ENCODE assay signal across 19 cellular contexts in the genomic region with DNA sequence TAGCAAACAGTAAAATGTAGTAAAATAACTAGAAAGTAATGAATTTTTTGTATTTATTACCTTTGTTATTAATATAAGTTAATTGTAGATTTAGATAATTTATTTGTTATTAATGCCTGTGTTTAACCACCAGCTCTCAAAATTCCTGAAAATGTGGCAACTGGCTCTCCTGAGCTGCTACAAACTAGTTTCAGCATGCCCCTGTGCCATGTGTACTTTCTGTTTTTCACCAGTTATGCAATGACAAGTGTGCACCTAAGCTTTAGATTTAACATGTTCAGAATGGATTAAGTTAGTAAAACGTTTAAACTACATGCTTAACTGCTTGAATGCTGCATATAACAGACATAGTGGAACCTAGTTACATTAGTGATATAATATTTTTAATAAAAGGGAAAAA.
"Had no signal": no experiment of that assay in that cellular context is flagged by ENCODE, and none has a peak within 500 bp of the region (broad histone marks: within the 10 kb centered on the region; RNA-seq: fewer than 3 reads in every experiment).

No MANE protein-coding gene starts in this region.

- DNase-seq: activated B cell treated with CpG ODN at 0.5 μM for 24 hours; activated CD4-positive, alpha-beta T cell treated with anti-CD3 and anti-CD28 coated beads for 36 hours; activated CD4-positive, alpha-beta T cell treated with anti-CD3 and anti-CD28 coated beads, Interleukin-2, amount 50 U/mL, for 4 hours; activated CD8-positive, alpha-beta memory T cell treated with anti-CD3 and anti-CD28 coated beads, Interleukin-2, amount 50 U/mL, for 48 hours; activated naive CD4-positive, alpha-beta T cell; activated T-cell treated with anti-CD3 and anti-CD28 coated beads, Interleukin-2, amount 50 U/mL, for 4 hours; cerebellar nuclear complex; endodermal cell; foreskin melanocyte; immature natural killer cell; kidney glomerular epithelial cell; left ventricle myocardium inferior; natural killer cell; spleen; stimulated activated CD4-positive, alpha-beta T cell treated with anti-CD3 and anti-CD28 coated beads, Interleukin-4, amount 100 ng/mL, for 1 hour; stimulated activated naive CD4-positive, alpha-beta T cell had no signal

- ATAC-seq: activated CD4-positive, alpha-beta T cell treated with anti-CD3 and anti-CD28 coated beads for 36 hours; activated T-cell treated with anti-CD3 and anti-CD28 coated beads, Interleukin-2, amount 50 U/mL, for 4 hours; natural killer cell had no signal

- H3K36me3 ChIP-seq: left ventricle myocardium inferior, right atrium auricular region, spleen, thoracic aorta had no signal

- H3K9me3 ChIP-seq: left ventricle myocardium inferior, right atrium auricular region, thoracic aorta had no signal

- H3K4me1 ChIP-seq: left ventricle myocardium inferior, right atrium auricular region, spleen had no signal

- H3K27me3 ChIP-seq: right atrium auricular region, spleen had no signal

- H3K27ac ChIP-seq: coronary artery, left ventricle myocardium inferior, right atrium auricular region, spleen, thoracic aorta had no signal

- H3K4me3 ChIP-seq: coronary artery, left ventricle myocardium inferior, right atrium auricular region, spleen, thoracic aorta had no signal
